ENCODE assay signal across 20 cellular contexts in genomic region chr5:168837852-168838251, GRCh38.
"Had no signal": no experiment of that assay in that cellular context is flagged by ENCODE, and none has a peak within 500 bp of the region (broad histone marks: within the 10 kb centered on the region; RNA-seq: fewer than 3 reads in every experiment).

No MANE protein-coding gene starts in this region.

- DNase-seq: activated CD4-positive, alpha-beta T cell treated with anti-CD3 and anti-CD28 coated beads, Interleukin-2, amount 50 U/mL, for 1 hour; activated CD4-positive, CD25-positive, alpha-beta regulatory T cell treated with anti-CD3 and anti-CD28 coated beads, Interleukin-2, amount 50 U/mL, for 72 hours; activated gamma-delta T cell; activated T-cell treated with anti-CD3 and anti-CD28 coated beads for 4 hours; adrenal gland; anterior cingulate cortex; cerebellar nuclear complex; Karpas-422; NCI-H1105 treated with DMSO at 0.1 percent for 48 hours; NCI-H1436 treated with DMSO at 0.1 percent for 48 hours; NCI-H187; NCI-H2081; NCI-H510A treated with DMSO at 0.1 percent for 48 hours; Peyer's patch; Right ventricle myocardium superior; SJCRH30 had no signal

- H3K27ac Mint-ChIP-seq: activated naive CD4-positive, alpha-beta T cell treated with anti-CD3 and anti-CD28 coated beads, Interleukin-2, amount 50 U/mL, for 24 hours; T-helper 1 cell treated with Interleukin-12 subunit alpha and Interleukin-12 subunit beta and Interleukin-4 antibody, amounts not matched to agents 30 μg/mL and 1 μg/mL, for 36 hours; WTC11 had no signal

- H3K4me1 Mint-ChIP-seq: activated naive CD4-positive, alpha-beta T cell treated with anti-CD3 and anti-CD28 coated beads, Interleukin-2, amount 50 U/mL, for 24 hours had no signal

- H3K9me3 Mint-ChIP-seq: activated naive CD4-positive, alpha-beta T cell treated with anti-CD3 and anti-CD28 coated beads, Interleukin-2, amount 50 U/mL, for 24 hours; T-helper 1 cell treated with Interleukin-12 subunit alpha and Interleukin-12 subunit beta and Interleukin-4 antibody, amounts not matched to agents 30 μg/mL and 1 μg/mL, for 36 hours; WTC11 had no signal

- ATAC-seq: K562, WTC11 had no signal

- H3K36me3 Mint-ChIP-seq: activated naive CD4-positive, alpha-beta T cell treated with anti-CD3 and anti-CD28 coated beads, Interleukin-2, amount 50 U/mL, for 24 hours; WTC11 had no signal

- H3K4me3 Mint-ChIP-seq: activated naive CD4-positive, alpha-beta T cell treated with anti-CD3 and anti-CD28 coated beads, Interleukin-2, amount 50 U/mL, for 24 hours; T-helper 1 cell treated with Interleukin-12 subunit alpha and Interleukin-12 subunit beta and Interleukin-4 antibody, amounts not matched to agents 30 μg/mL and 1 μg/mL, for 36 hours; WTC11 had no signal
